Comparison of ENCODE assay signal across 11 cellular contexts in the genomic region with DNA sequence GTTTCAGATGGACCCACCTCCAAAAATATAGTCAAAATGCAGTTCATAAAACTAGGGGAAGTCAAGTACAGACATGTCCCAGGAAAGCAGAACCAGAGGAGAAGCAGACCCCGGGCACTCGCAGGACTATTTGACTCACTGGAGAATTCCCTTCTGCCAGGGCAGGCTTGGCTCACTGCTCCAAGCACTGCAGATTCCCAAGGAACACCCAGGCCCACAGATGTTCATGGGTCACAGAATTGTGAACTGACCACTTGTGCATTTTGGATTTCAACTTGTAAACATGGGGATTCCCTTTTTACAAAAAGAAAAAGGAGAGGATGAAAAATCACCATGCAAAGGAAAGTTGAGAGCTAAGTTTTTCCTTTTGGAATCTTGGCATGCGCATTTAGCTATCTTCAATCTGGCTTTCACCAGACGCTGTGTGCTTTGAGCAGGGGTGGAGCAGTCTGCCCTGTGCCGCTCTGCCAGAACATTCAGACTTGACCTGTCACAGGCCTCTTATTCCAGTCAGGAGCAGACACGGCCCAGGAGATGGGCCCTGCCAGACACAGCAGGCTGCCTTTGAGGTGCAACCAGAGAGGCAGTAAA.
DNase-seq lines count a peak whose midpoint lies in the region; ATAC-seq and TF ChIP-seq lines count a peak whose summit lies in the region.
"Had no signal": no experiment of that assay in that cellular context is flagged by ENCODE, and none has a peak within 500 bp of the region (broad histone marks: within the 10 kb centered on the region; RNA-seq: fewer than 3 reads in every experiment).

No MANE protein-coding gene starts in this region.

- H3K9me3 ChIP-seq in HEK293 (ENCODE audit: control insufficient read depth, insufficient read depth, low read depth, low read length), result no peaks in the 10 kb centered on the region
- H3K9me3 ChIP-seq in adipocyte (ENCODE audit: control insufficient read depth, low read length), result no peaks in the 10 kb centered on the region

- DNase-seq in adipocyte (ENCODE audit: low read depth) (peak; percentile 78), hepatic stellate cell (ENCODE audit: low spot score) (peak; percentile 22), stromal cell of bone marrow (ENCODE audit: low read depth) (peak; percentile 33), NCI-H345 treated with DMSO at 0.1 percent for 48 hours (lab: John Stamatoyannopoulos, UW; ENCODE audit: unreplicated experiment) (no peak), LoVo (ENCODE audit: low spot score) (no peak)
- no peak for DNase-seq in stimulated activated CD4-positive, alpha-beta T cell treated with anti-CD3 and anti-CD28 coated beads, Interleukin-12 subunit alpha, Interleukin-12 subunit beta, amount 100 ng/mL, for 4 hours
- DNase-seq: activated naive CD4-positive, alpha-beta T cell treated with anti-CD3 and anti-CD28 coated beads for 36 hours; naive thymus-derived CD4-positive, alpha-beta T cell; NCI-H524 treated with DMSO at 0.1 percent for 48 hours had no signal

- no peaks in the 10 kb centered on the region for H3K36me3 ChIP-seq in HEK293 (ENCODE audit: control insufficient read depth in 2 of 2, insufficient read depth in 1 of 2, low read length in 2 of 2)
- no peaks in the 10 kb centered on the region for H3K36me3 ChIP-seq in adipocyte (ENCODE audit: control insufficient read depth, insufficient read depth, low read length, severe bottlenecking)

- peak overlapping the region; percentile 24 for H3K9ac ChIP-seq in adipocyte (ENCODE audit: low read length)

- CTCF ChIA-PET in HEK293 (lab: Yijun Ruan, JAX), result interaction anchor here (0.6 to 2.6 kb wide), 10 partner anchors 18 to 502 kb away, joined by 3 to 28 read pairs (median 3); no protein-coding TSS in a partner anchor

- TF ChIP-seq CTCF in HEK293 (tag by site-specific recombination; IDR thresholded peaks at IDR 0.05), result no peak

- peak overlapping the region; percentile 7; the same call in 1 of the 2 replicates for H3K27ac ChIP-seq in HEK293 (ENCODE audit: extremely low read depth, low read depth, low read length)

- POLR2A ChIA-PET in HEK293 (lab: Yijun Ruan, JAX), result interaction anchor here (0.6 kb wide), 1 partner anchor 723 kb away, joined by 3 read pairs; no protein-coding TSS in a partner anchor

- H3K27me3 ChIP-seq in adipocyte (replicated peaks; ENCODE audit: control insufficient read depth, insufficient read depth, low read length), result no peaks in the 10 kb centered on the region

- ATAC-seq in GM21825 (IDR thresholded peaks at IDR 0.05; ENCODE audit: unreplicated experiment), result no peak
- ATAC-seq: naive thymus-derived CD4-positive, alpha-beta T cell had no signal

- no peak overlapping the region for H3K4me3 ChIP-seq in HEK293 (ENCODE audit: low read depth, low read length)
- H3K4me3 ChIP-seq in adipocyte (ENCODE audit: low read length), result peak overlapping the region; percentile 8

- H3K4me1 ChIP-seq in HEK293 (ENCODE audit: control insufficient read depth, insufficient read depth, low read length) (peaks cover 32% of the 10 kb centered on the region), adipocyte (ENCODE audit: control insufficient read depth, insufficient read depth, low read length) (peaks cover 52% of the 10 kb centered on the region)

TF ChIP-seq in HEK293, 187 proteins besides CTCF, POLR2A, EP300 and RAD21:
- TF ChIP-seq, protein P1, sequence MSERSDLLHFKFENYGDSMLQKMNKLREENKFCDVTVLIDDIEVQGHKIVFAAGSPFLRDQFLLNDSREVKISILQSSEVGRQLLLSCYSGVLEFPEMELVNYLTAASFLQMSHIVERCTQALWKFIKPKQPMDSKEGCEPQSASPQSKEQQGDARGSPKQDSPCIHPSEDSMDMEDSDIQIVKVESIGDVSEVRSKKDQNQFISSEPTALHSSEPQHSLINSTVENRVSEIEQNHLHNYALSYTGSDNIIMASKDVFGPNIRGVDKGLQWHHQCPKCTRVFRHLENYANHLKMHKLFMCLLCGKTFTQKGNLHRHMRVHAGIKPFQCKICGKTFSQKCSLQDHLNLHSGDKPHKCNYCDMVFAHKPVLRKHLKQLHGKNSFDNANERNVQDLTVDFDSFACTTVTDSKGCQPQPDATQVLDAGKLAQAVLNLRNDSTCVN (tag by site-specific recombination; optimal IDR thresholded peaks at IDR 0.05), result no peak
- TF ChIP-seq, protein P2, sequence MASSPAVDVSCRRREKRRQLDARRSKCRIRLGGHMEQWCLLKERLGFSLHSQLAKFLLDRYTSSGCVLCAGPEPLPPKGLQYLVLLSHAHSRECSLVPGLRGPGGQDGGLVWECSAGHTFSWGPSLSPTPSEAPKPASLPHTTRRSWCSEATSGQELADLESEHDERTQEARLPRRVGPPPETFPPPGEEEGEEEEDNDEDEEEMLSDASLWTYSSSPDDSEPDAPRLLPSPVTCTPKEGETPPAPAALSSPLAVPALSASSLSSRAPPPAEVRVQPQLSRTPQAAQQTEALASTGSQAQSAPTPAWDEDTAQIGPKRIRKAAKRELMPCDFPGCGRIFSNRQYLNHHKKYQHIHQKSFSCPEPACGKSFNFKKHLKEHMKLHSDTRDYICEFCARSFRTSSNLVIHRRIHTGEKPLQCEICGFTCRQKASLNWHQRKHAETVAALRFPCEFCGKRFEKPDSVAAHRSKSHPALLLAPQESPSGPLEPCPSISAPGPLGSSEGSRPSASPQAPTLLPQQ (tag by site-specific recombination; IDR thresholded peaks at IDR 0.05), result no peak
- TF ChIP-seq, protein P3, sequence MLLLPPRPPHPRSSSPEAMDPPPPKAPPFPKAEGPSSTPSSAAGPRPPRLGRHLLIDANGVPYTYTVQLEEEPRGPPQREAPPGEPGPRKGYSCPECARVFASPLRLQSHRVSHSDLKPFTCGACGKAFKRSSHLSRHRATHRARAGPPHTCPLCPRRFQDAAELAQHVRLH (tag by site-specific recombination; IDR thresholded peaks at IDR 0.05), result no peak
- TF ChIP-seq ZNF174 (tag by site-specific recombination; IDR thresholded peaks at IDR 0.05), result no peak
- TF ChIP-seq GFI1B (tag by site-specific recombination; IDR thresholded peaks at IDR 0.05), result no peak
- no peak for TF ChIP-seq ZNF146 (tag by site-specific recombination; IDR thresholded peaks at IDR 0.05)
- no peak for TF ChIP-seq ZNF629 (tag by site-specific recombination; IDR thresholded peaks at IDR 0.05)
- TF ChIP-seq ZNF621 (tag by site-specific recombination; IDR thresholded peaks at IDR 0.05), result no peak
- no peak for TF ChIP-seq ZNF114 (tag by site-specific recombination; IDR thresholded peaks at IDR 0.05)
- TF ChIP-seq, protein P4, sequence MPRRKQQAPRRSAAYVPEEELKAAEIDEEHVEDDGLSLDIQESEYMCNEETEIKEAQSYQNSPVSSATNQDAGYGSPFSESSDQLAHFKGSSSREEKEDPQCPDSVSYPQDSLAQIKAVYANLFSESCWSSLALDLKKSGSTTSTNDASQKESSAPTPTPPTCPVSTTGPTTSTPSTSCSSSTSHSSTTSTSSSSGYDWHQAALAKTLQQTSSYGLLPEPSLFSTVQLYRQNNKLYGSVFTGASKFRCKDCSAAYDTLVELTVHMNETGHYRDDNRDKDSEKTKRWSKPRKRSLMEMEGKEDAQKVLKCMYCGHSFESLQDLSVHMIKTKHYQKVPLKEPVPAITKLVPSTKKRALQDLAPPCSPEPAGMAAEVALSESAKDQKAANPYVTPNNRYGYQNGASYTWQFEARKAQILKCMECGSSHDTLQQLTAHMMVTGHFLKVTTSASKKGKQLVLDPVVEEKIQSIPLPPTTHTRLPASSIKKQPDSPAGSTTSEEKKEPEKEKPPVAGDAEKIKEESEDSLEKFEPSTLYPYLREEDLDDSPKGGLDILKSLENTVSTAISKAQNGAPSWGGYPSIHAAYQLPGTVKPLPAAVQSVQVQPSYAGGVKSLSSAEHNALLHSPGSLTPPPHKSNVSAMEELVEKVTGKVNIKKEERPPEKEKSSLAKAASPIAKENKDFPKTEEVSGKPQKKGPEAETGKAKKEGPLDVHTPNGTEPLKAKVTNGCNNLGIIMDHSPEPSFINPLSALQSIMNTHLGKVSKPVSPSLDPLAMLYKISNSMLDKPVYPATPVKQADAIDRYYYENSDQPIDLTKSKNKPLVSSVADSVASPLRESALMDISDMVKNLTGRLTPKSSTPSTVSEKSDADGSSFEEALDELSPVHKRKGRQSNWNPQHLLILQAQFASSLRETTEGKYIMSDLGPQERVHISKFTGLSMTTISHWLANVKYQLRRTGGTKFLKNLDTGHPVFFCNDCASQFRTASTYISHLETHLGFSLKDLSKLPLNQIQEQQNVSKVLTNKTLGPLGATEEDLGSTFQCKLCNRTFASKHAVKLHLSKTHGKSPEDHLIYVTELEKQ (tag by site-specific recombination; IDR thresholded peaks at IDR 0.05; ENCODE audit: borderline replicate concordance), result no peak

Comparison
In these comparisons a context has a peak if more than half of its experiments do, and no peak if none do; other contexts are left out.
1. DNase-seq: peak in adipocyte (single experiment), hepatic stellate cell (single experiment) and stromal cell of bone marrow (single experiment); none in NCI-H345 treated with DMSO at 0.1 percent for 48 hours (single experiment), LoVo (single experiment) and stimulated activated CD4-positive, alpha-beta T cell treated with anti-CD3 and anti-CD28 coated beads, Interleukin-12 subunit alpha, Interleukin-12 subunit beta, amount 100 ng/mL, for 4 hours (single experiment).